ENCODE assay signal across 2 cellular contexts in genomic region chr5:3277590-3278196, GRCh38.
TF ChIP-seq lines count a peak whose summit lies in the region.

No MANE protein-coding gene starts in this region.

TF ChIP-seq in HepG2, 621 proteins besides CTCF, POLR2A, EP300 and RAD21 (continued from another document):
- TF ChIP-seq ZHX2 (IDR thresholded peaks at IDR 0.05; ENCODE audit: low read depth) = no peak
- no peak for TF ChIP-seq ZHX2 (CRISPR knock-in tag; IDR thresholded peaks at IDR 0.05; ENCODE audit: borderline replicate concordance)
TF ChIP-seq in HepG2: peak in this region for 1.

TF ChIP-seq in GM12878, 131 proteins besides CTCF, POLR2A, EP300 and RAD21 (continued from another document):
- TF ChIP-seq SMC3 (IDR thresholded peaks at IDR 0.05; ENCODE audit: borderline replicate concordance, low read length) (no peak), NFIC (IDR thresholded peaks at IDR 0.05; ENCODE audit: low read depth, low read length) (no peak), ZBTB40 (IDR thresholded peaks at IDR 0.05; ENCODE audit: borderline replicate concordance) (no peak), USF1 (IDR thresholded peaks at IDR 0.05; ENCODE audit: borderline replicate concordance, extremely low read length, insufficient read depth, low read depth, low read length) (no peak), SPI1 (IDR thresholded peaks at IDR 0.05; ENCODE audit: borderline replicate concordance, insufficient read depth, low read depth, low read length) (peak; percentile 61; the same call in 1 of the 2 replicates), ATF7 (IDR thresholded peaks at IDR 0.05; ENCODE audit: low read depth) (peak; percentile 12; the same call in 1 of the 2 replicates)
